In the genomic region with DNA sequence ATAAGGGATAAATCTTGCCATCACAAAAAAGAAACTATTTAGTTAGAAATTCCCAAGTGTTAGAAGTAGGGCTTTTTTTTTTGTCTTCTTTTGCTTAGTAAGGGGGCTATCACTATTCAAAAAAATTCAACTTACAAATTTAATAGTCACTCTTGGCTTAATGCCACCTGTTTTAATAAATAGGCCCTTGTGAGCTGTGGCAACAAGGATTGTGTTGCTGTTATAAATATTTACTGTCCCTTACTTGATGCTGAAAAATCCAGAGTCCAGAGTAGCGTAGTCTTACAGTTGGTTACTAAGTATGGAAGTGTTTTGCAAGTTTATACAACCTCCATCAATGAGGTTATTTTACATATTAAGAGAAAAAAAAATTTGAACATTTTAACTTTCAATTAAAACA, we compare ENCODE assay signal across 28 cellular contexts.
"Had no signal": no experiment of that assay in that cellular context is flagged by ENCODE, and none has a peak within 500 bp of the region (broad histone marks: within the 10 kb centered on the region; RNA-seq: fewer than 3 reads in every experiment).

No MANE protein-coding gene starts in this region.

- H3K9me3 ChIP-seq: body of pancreas, esophagus muscularis mucosa, heart right ventricle, lower lobe of right lung, mucosa of descending colon, neutrophil, pancreas, psoas muscle, tibial artery, upper lobe of right lung had no signal

- DNase-seq: activated CD4-positive, alpha-beta T cell treated with anti-CD3 and anti-CD28 coated beads for 4 hours; activated CD4-positive, alpha-beta T cell treated with anti-CD3 and anti-CD28 coated beads, Interleukin-2, amount 50 U/mL, for 4 hours; activated naive CD4-positive, alpha-beta T cell; activated T-cell treated with anti-CD3 and anti-CD28 coated beads for 4 hours; activated T-cell treated with anti-CD3 and anti-CD28 coated beads, Interleukin-2, amount 50 U/mL, for 72 hours; aorta; body of pancreas; cerebellar nuclear complex; endodermal cell; foreskin keratinocyte; heart right ventricle; lower lobe of right lung; mesendoderm; mucosa of descending colon; pancreas; psoas muscle; stimulated activated CD4-positive, alpha-beta T cell treated with anti-CD3 and anti-CD28 coated beads, Interleukin-1b, Interleukin-23, amount 100 ng/mL, for 48 hours; stimulated activated CD4-positive, alpha-beta T cell treated with anti-CD3 and anti-CD28 coated beads, Interleukin-4, amount 100 ng/mL, for 4 hours; stimulated activated CD8-positive, alpha-beta memory T cell treated with anti-CD3 and anti-CD28 coated beads, Interleukin-4, amount 100 ng/mL, for 48 hours; stimulated activated naive CD8-positive, alpha-beta T cell treated with anti-CD3 and anti-CD28 coated beads, Interleukin-15, amount 100 ng/mL, for 72 hours; T-helper 9 cell; tibial artery; upper lobe of right lung had no signal

- H3K4me2 ChIP-seq: smooth muscle cell had no signal

- H3K27ac ChIP-seq: body of pancreas, coronary artery, esophagus muscularis mucosa, foreskin keratinocyte, heart right ventricle, lower lobe of right lung, neutrophil, pancreas, psoas muscle, tibial artery, upper lobe of right lung, VCaP had no signal

- H3K4me3 ChIP-seq: body of pancreas, coronary artery, esophagus muscularis mucosa, heart right ventricle, lower lobe of right lung, mucosa of descending colon, pancreas, psoas muscle, smooth muscle cell, tibial artery, upper lobe of right lung had no signal

- H3K36me3 ChIP-seq: esophagus muscularis mucosa, heart right ventricle, lower lobe of right lung, neutrophil, pancreas, tibial artery, upper lobe of right lung had no signal

- H3K4me1 ChIP-seq: body of pancreas, foreskin keratinocyte, lower lobe of right lung, pancreas, psoas muscle had no signal

- H3K27me3 ChIP-seq: body of pancreas, esophagus muscularis mucosa, foreskin keratinocyte, heart right ventricle, neutrophil, pancreas, tibial artery, upper lobe of right lung had no signal
